In genomic region chr1:29713857-29714256, GRCh38 we compare ENCODE assay signal across 1 cellular context.
TF ChIP-seq lines count a peak whose summit lies in the region.

No MANE protein-coding gene starts in this region.

TF ChIP-seq in H1, 55 proteins besides CTCF, POLR2A, EP300 and RAD21 (continued from another document):
- no peak for TF ChIP-seq E2F6 (IDR thresholded peaks at IDR 0.05)
- TF ChIP-seq BCL11A (IDR thresholded peaks at IDR 0.05; ENCODE audit: low read depth in 2 of 2, low read length in 2 of 2): no peak
- no peak for TF ChIP-seq CHD1 (IDR thresholded peaks at IDR 0.05; ENCODE audit: low read depth, low read length)
- TF ChIP-seq SP2 (IDR thresholded peaks at IDR 0.05; ENCODE audit: low read length): no peak
- TF ChIP-seq KDM1A (IDR thresholded peaks at IDR 0.05; ENCODE audit: borderline replicate concordance, low read length): no peak
- no peak for TF ChIP-seq RNF2 (IDR thresholded peaks at IDR 0.05; ENCODE audit: borderline replicate concordance, low read depth, low read length, missing control alignments, poor library complexity, severe bottlenecking)
